8 cellular contexts compared by ENCODE assay signal in genomic region chr2:231670892-231671616, GRCh38. TPM values are rescaled to one million over a fixed set of nuclear protein-coding genes. Genes with fewer than 3 reads are reported as not detected.
DNase-seq lines count a peak whose midpoint lies in the region; ATAC-seq and TF ChIP-seq lines count a peak whose summit lies in the region.

No MANE protein-coding gene starts in this region.

- POLR2A ChIA-PET in activated CD8-positive, alpha-beta T cell treated with anti-CD3 and anti-CD28 coated beads for 36 hours (lab: Charles Lee) = interaction anchor here (7.8 to 8.5 kb wide), 3 partner anchors 37 to 58 kb away, joined by 69 to 116 read pairs (median 81); partner anchors contain the start of gene PTMA

- H3K36me3 Mint-ChIP-seq in activated CD8-positive, alpha-beta T cell treated with anti-CD3 and anti-CD28 coated beads for 36 hours (ENCODE audit: low read depth) = no peaks in the 10 kb centered on the region
- no peaks in the 10 kb centered on the region for H3K36me3 Mint-ChIP-seq in effector memory CD8-positive, alpha-beta T cell (ENCODE audit: insufficient read depth)

- peak; percentile 3 for ATAC-seq in HG03066 (IDR thresholded peaks at IDR 0.05; ENCODE audit: low read depth, unreplicated experiment)
- ATAC-seq in activated CD8-positive, alpha-beta T cell treated with anti-CD3 and anti-CD28 coated beads for 36 hours = no peak
- ATAC-seq in effector memory CD8-positive, alpha-beta T cell (replicated peaks) = no peak

- no peaks in the 10 kb centered on the region for H3K9me3 Mint-ChIP-seq in activated CD8-positive, alpha-beta T cell treated with anti-CD3 and anti-CD28 coated beads for 36 hours
- H3K9me3 Mint-ChIP-seq in effector memory CD8-positive, alpha-beta T cell = no peaks in the 10 kb centered on the region

- intact Hi-C loops in activated CD8-positive, alpha-beta T cell treated with anti-CD3 and anti-CD28 coated beads for 36 hours (cut with micrococcal nuclease) = no loop called here

- no peak overlapping the region for H3K4me3 Mint-ChIP-seq in activated CD8-positive, alpha-beta T cell treated with anti-CD3 and anti-CD28 coated beads for 36 hours
- no peak overlapping the region for H3K4me3 Mint-ChIP-seq in effector memory CD8-positive, alpha-beta T cell

- TF ChIP-seq CTCF in activated CD8-positive, alpha-beta T cell treated with anti-CD3 and anti-CD28 coated beads for 36 hours (IDR thresholded peaks at IDR 0.05) = peak; percentile 14

- no peaks in the 10 kb centered on the region for H3K27me3 Mint-ChIP-seq in activated CD8-positive, alpha-beta T cell treated with anti-CD3 and anti-CD28 coated beads for 36 hours
- H3K27me3 Mint-ChIP-seq in effector memory CD8-positive, alpha-beta T cell = no peaks in the 10 kb centered on the region

- no peak overlapping the region for H3K27ac Mint-ChIP-seq in activated CD8-positive, alpha-beta T cell treated with anti-CD3 and anti-CD28 coated beads for 36 hours
- H3K27ac Mint-ChIP-seq in effector memory CD8-positive, alpha-beta T cell = no peak overlapping the region

- H3K9me3 ChIP-seq in mesodermal cell (ENCODE audit: control insufficient read depth, low read length) = no peaks in the 10 kb centered on the region

- peaks cover 59% of the 10 kb centered on the region for H3K4me1 ChIP-seq in mesodermal cell (ENCODE audit: control insufficient read depth, insufficient read depth, low read length, poor library complexity, severe bottlenecking)

- no peaks in the 10 kb centered on the region for H3K36me3 ChIP-seq in mesodermal cell (ENCODE audit: control insufficient read depth, insufficient read depth, low read length)

- no peak overlapping the region for H3K4me3 ChIP-seq in mesodermal cell (ENCODE audit: extremely low read depth, insufficient read depth, low read length, poor library complexity, severe bottlenecking)

- 69 to 73% methylated on average over 6 to 8 of the region's 8 CpGs for WGBS in mesodermal cell (ENCODE audit: insufficient coverage in 2 of 2), 2 experiments

- DNase-seq in DMS53 (lab: John Stamatoyannopoulos, UW) = peak; percentile 47
- DNase-seq in DMS53 treated with DMSO at 0.1 percent for 48 hours (lab: John Stamatoyannopoulos, UW; ENCODE audit: unreplicated experiment) = no peak
- no peak for DNase-seq in activated CD8-positive, alpha-beta T cell treated with anti-CD3 and anti-CD28 coated beads for 36 hours
- DNase-seq in mesenteric fat pad (ENCODE audit: low spot score) = no peak
- no peak for DNase-seq in effector memory CD8-positive, alpha-beta T cell
- no peak for DNase-seq in activated gamma-delta T cell treated with Interleukin-2 at 50 U/mL for 16 hours

- peak overlapping the region; percentile 2 for H3K27ac ChIP-seq in mesodermal cell (ENCODE audit: low read depth, low read length, severe bottlenecking)

- CTCF ChIA-PET in activated CD8-positive, alpha-beta T cell treated with anti-CD3 and anti-CD28 coated beads for 36 hours (lab: Charles Lee) = interaction anchor here (2.4 to 17.1 kb wide), 3 partner anchors 9 to 60 kb away, joined by 6 to 385 read pairs (median 236); no protein-coding TSS in a partner anchor

- H3K4me1 Mint-ChIP-seq in activated CD8-positive, alpha-beta T cell treated with anti-CD3 and anti-CD28 coated beads for 36 hours (ENCODE audit: low read depth) = peaks cover 9% of the 10 kb centered on the region
- H3K4me1 Mint-ChIP-seq in effector memory CD8-positive, alpha-beta T cell (ENCODE audit: low read depth in 2 of 2) = peaks cover 0 to 5% of the 10 kb centered on the region in 2 donors

RNA-seq across cellular contexts. Expression of gene PTMA, which starts 37.3 kb away (rescaled TPM):
- total RNA-seq in activated CD8-positive, alpha-beta T cell treated with anti-CD3 and anti-CD28 coated beads for 36 hours = 1,000 to 10,000 TPM; 2,463 to 2,468 TPM
- polyA plus RNA-seq in mesodermal cell (2013, experiment 1 of 2) = 986 TPM
- 1,146 TPM for polyA plus RNA-seq in mesodermal cell (2013, experiment 2 of 2)
- total RNA-seq in mesenteric fat pad = 790 TPM
